In genomic region chr14:68386446-68386845, GRCh38 we compare ENCODE assay signal across 17 cellular contexts.
A peak's percentile ranks its signal among the peaks of the same experiment; 100 is the strongest.
DNase-seq lines count a peak whose midpoint lies in the region; ATAC-seq and TF ChIP-seq lines count a peak whose summit lies in the region.
"Had no signal": no experiment of that assay in that cellular context is flagged by ENCODE, and none has a peak within 500 bp of the region (broad histone marks: within the 10 kb centered on the region; RNA-seq: fewer than 3 reads in every experiment).

No MANE protein-coding gene starts in this region.

- no peak overlapping the region for H3K23ac ChIP-seq in mesenchymal stem cell (ENCODE audit: low read length in 2 of 2)

- H2BK5ac ChIP-seq in mesenchymal stem cell (ENCODE audit: low read depth, low read length, poor library complexity, severe bottlenecking), result no peak overlapping the region

- H3K79me2 ChIP-seq in GM23338 (replicated peaks; ENCODE audit: insufficient read depth), result no peaks in the 10 kb centered on the region
- no peaks in the 10 kb centered on the region for H3K79me2 ChIP-seq in mammary epithelial cell (ENCODE audit: insufficient read depth, low read length)

- H3K36me3 Mint-ChIP-seq in GM23338 (ENCODE audit: low read depth), result no peaks in the 10 kb centered on the region

- no peaks in the 10 kb centered on the region for H3K9me3 Mint-ChIP-seq in GM23338

- no peak overlapping the region for H4K91ac ChIP-seq in mesenchymal stem cell (ENCODE audit: low read length)

- 19% methylated on average over 1 of the region's 1 CpG for WGBS in mammary epithelial cell (ENCODE audit: low coverage, missing lambda C conversion rate)
- 43% methylated on average over 1 of the region's 1 CpG for WGBS in mesenchymal stem cell
- 66 to 73% methylated on average over 1 of the region's 1 CpG for WGBS in sigmoid colon, 2 donors

- H4K20me1 ChIP-seq in GM23338 (replicated peaks; ENCODE audit: insufficient read depth) (no peaks in the 10 kb centered on the region), mammary epithelial cell (ENCODE audit: insufficient read depth, low read length) (no peaks in the 10 kb centered on the region)

- H3K9me3 ChIP-seq in mammary epithelial cell (replicated peaks; ENCODE audit: insufficient read depth, low read length) (no peaks in the 10 kb centered on the region), mesenchymal stem cell (ENCODE audit: control insufficient read depth, low read length) (no peaks in the 10 kb centered on the region), sigmoid colon (no peaks in the 10 kb centered on the region)

- no peak overlapping the region for H3K4me2 ChIP-seq in GM23338
- no peak overlapping the region for H3K4me2 ChIP-seq in mammary epithelial cell (ENCODE audit: insufficient read depth, low read depth, low read length)
- no peak overlapping the region for H3K4me2 ChIP-seq in mesenchymal stem cell (ENCODE audit: low read length, poor library complexity, severe bottlenecking)

- no peak overlapping the region for H2BK120ac ChIP-seq in mesenchymal stem cell (ENCODE audit: low read depth, low read length)

- dilution Hi-C loops in mammary epithelial cell (cut with HindIII; ENCODE audit: low sequenced_read_pairs), result no loop called here

- no peak overlapping the region for H3K14ac ChIP-seq in mesenchymal stem cell (ENCODE audit: low read length in 2 of 2)

- TF ChIP-seq EP300 in sigmoid colon (IDR thresholded peaks at IDR 0.05), result no peak

- peaks cover 13% of the 10 kb centered on the region; the same call in 2 of the 3 replicates for H3K4me1 Mint-ChIP-seq in GM23338

- H3K27me3 ChIP-seq in GM23338 (ENCODE audit: insufficient read depth) (no peaks in the 10 kb centered on the region), mammary epithelial cell (ENCODE audit: insufficient read depth, low read length) (no peaks in the 10 kb centered on the region), mesenchymal stem cell (ENCODE audit: control insufficient read depth in 1 of 2, insufficient read depth in 1 of 2, low read length in 2 of 2) (no peaks in the 10 kb centered on the region), sigmoid colon (no peaks in the 10 kb centered on the region)

- intact Hi-C loops in mammary epithelial cell (cut with micrococcal nuclease), result no loop called here
- intact Hi-C loops in sigmoid colon (cut with DNase I), result loop anchor here (5.0 kb wide), 2 partner anchors 134 to 201 kb away; no protein-coding TSS in a partner anchor

- H3K4ac ChIP-seq in mesenchymal stem cell (ENCODE audit: low read depth in 1 of 2, low read length in 2 of 2), result peak overlapping the region in 1 of 2 experiments; percentile 30

- H3K4me3 ChIP-seq in GM23338, result no peak overlapping the region
- H3K4me3 ChIP-seq in mammary epithelial cell (replicated peaks in 1 of 3; ENCODE audit: insufficient read depth in 1 of 3, low read depth in 2 of 3, low read length in 3 of 3), result no peak overlapping the region
- no peak overlapping the region for H3K4me3 ChIP-seq in mesenchymal stem cell (ENCODE audit: insufficient read depth in 1 of 2, low read depth in 1 of 2, low read length in 2 of 2)
- no peak overlapping the region for H3K4me3 ChIP-seq in sigmoid colon
- H3K4me3 ChIP-seq: GM12878 had no signal

- H3K9me2 ChIP-seq in GM23338 (ENCODE audit: insufficient read depth), result peaks cover 6% of the 10 kb centered on the region; the same call in 1 of the 2 replicates

- H3K4me3 Mint-ChIP-seq in GM23338, result no peak overlapping the region

- in situ Hi-C loops in mammary epithelial cell (cut with MboI; ENCODE audit: low sequenced_read_pairs in 2 of 2), result no loop called here

- DNase-seq in GM23338 (ENCODE audit: low spot score) (no peak), mammary epithelial cell (no peak), mesenchymal stem cell (no peak), sigmoid colon (no peak), iPS-NIHi7 (ENCODE audit: extremely low spot score) (no peak)
- DNase-seq in stimulated activated naive CD4-positive, alpha-beta T cell (lab: John Stamatoyannopoulos, UW), result no peak
- DNase-seq: Calu3; CD4-positive, CD25-positive, alpha-beta regulatory T cell; DMS79; Karpas-422; NCI-H2029; NCI-H510A had no signal

- no peaks in the 10 kb centered on the region for H3K36me3 ChIP-seq in GM23338 (ENCODE audit: insufficient read depth)
- no peaks in the 10 kb centered on the region for H3K36me3 ChIP-seq in mammary epithelial cell (ENCODE audit: insufficient read depth, low read length)
- H3K36me3 ChIP-seq in mesenchymal stem cell (ENCODE audit: control insufficient read depth in 1 of 2, insufficient read depth in 2 of 2, low read depth in 1 of 2, low read length in 2 of 2), result no peaks in the 10 kb centered on the region
- no peaks in the 10 kb centered on the region for H3K36me3 ChIP-seq in sigmoid colon

- H3F3A ChIP-seq in GM23338 (replicated peaks; ENCODE audit: low read depth), result no peaks in the 10 kb centered on the region

- no peaks in the 10 kb centered on the region for H3K79me1 ChIP-seq in mesenchymal stem cell (replicated peaks; ENCODE audit: low read length, poor library complexity, severe bottlenecking)

- CTCF ChIA-PET in mammary epithelial cell (lab: Charles Lee; ENCODE audit: low non-redundant PET), result no interaction called here

- ATAC-seq in GM23338 (peak; percentile 51), GM19324 (IDR thresholded peaks at IDR 0.05; ENCODE audit: low FRiP score, unreplicated experiment) (no peak), HG03196 (IDR thresholded peaks at IDR 0.05; ENCODE audit: unreplicated experiment) (no peak)
- ATAC-seq: GM12878, Panc1, Right ventricle myocardium inferior had no signal

- H2AFZ ChIP-seq in GM23338 (0 out of 2 replicates have a peak overlapping the region, but pooled peaks have one; percentile 18), mammary epithelial cell (ENCODE audit: low read depth, low read length) (peak overlapping the region; percentile 5), mesenchymal stem cell (ENCODE audit: low read depth, low read length) (no peak overlapping the region)

- H3K9ac ChIP-seq in mammary epithelial cell (ENCODE audit: insufficient read depth, low read length), result no peak overlapping the region
- no peak overlapping the region for H3K9ac ChIP-seq in mesenchymal stem cell (ENCODE audit: low read length)

- no peaks in the 10 kb centered on the region for H3K27me3 Mint-ChIP-seq in GM23338 (ENCODE audit: insufficient read depth, low read depth, poor library complexity)
- H3K27me3 Mint-ChIP-seq: CD4-positive, CD25-positive, alpha-beta regulatory T cell had no signal

- H3K4me1 ChIP-seq in GM23338 (ENCODE audit: insufficient read depth) (peaks cover 3% of the 10 kb centered on the region; the same call in 1 of the 2 replicates), mammary epithelial cell (ENCODE audit: insufficient read depth, low read length) (peaks cover 6% of the 10 kb centered on the region), mesenchymal stem cell (ENCODE audit: control insufficient read depth, insufficient read depth, low read depth, low read length) (no peaks in the 10 kb centered on the region), sigmoid colon (peaks cover 0 to 70% (median 53%) of the 10 kb centered on the region in 4 donors)

- peak overlapping the region in 1 of 2 experiments; percentile 5 for H2BK12ac ChIP-seq in mesenchymal stem cell (ENCODE audit: low read length in 2 of 2)

- H2BK15ac ChIP-seq in mesenchymal stem cell (ENCODE audit: low read depth, poor library complexity, severe bottlenecking), result no peak overlapping the region

- H4K8ac ChIP-seq in mesenchymal stem cell (ENCODE audit: low read length), result peak overlapping the region; percentile 4

- BruUV-seq in mammary epithelial cell (replicated peaks; lab: Mats Ljungman, UMichigan), result no TSS peak

- H3K18ac ChIP-seq in mesenchymal stem cell (ENCODE audit: low read depth in 1 of 2, low read length in 2 of 2), result no peak overlapping the region

- no peak for TF ChIP-seq CTCF in GM23338 (conservative IDR thresholded peaks at IDR 0.05; ENCODE audit: low read depth in 2 of 2)
- TF ChIP-seq CTCF in mammary epithelial cell (conservative IDR thresholded peaks at IDR 0.05 in 1 of 2, IDR thresholded peaks at IDR 0.05 in 1 of 2; ENCODE audit: extremely low read depth in 1 of 2, insufficient read depth in 1 of 2, low read depth in 1 of 2, low read length in 2 of 2), result no peak
- TF ChIP-seq CTCF in sigmoid colon (IDR thresholded peaks at IDR 0.05), result no peak

- no peak for TF ChIP-seq POLR2A in sigmoid colon (IDR thresholded peaks at IDR 0.05)

- no peak overlapping the region for H2AK5ac ChIP-seq in mesenchymal stem cell (ENCODE audit: low read length, severe bottlenecking)

- no peak overlapping the region for H3K27ac Mint-ChIP-seq in GM23338
- H3K27ac Mint-ChIP-seq: CD4-positive, CD25-positive, alpha-beta regulatory T cell had no signal

- no peak overlapping the region for H3K27ac ChIP-seq in GM23338 (ENCODE audit: low read depth)
- no peak overlapping the region for H3K27ac ChIP-seq in mammary epithelial cell (ENCODE audit: insufficient read depth, low read depth, low read length)
- H3K27ac ChIP-seq in mesenchymal stem cell (ENCODE audit: low read length, poor library complexity, severe bottlenecking), result no peak overlapping the region
- H3K27ac ChIP-seq in sigmoid colon, result peak overlapping the region in 3 of 4 donors; percentile 42 to 77 (median 74)

TF ChIP-seq in GM23338, 12 proteins besides CTCF, POLR2A, EP300 and RAD21:
- TF ChIP-seq EZH2 (IDR thresholded peaks at IDR 0.05; ENCODE audit: low read depth, unreplicated experiment), result no peak
- TF ChIP-seq EZH2phosphoT487 (IDR thresholded peaks at IDR 0.05; ENCODE audit: unreplicated experiment), result no peak
- no peak for TF ChIP-seq STAT1 (IDR thresholded peaks at IDR 0.05; ENCODE audit: unreplicated experiment)

Comparison
In these comparisons a context has a peak if more than half of its experiments do, and no peak if none do; other contexts are left out.
1. H3K27ac ChIP-seq: peak in sigmoid colon (3 of 4); none in GM23338 (single experiment), mammary epithelial cell (single experiment) and mesenchymal stem cell (single experiment).